ENCODE assay signal across 9 cellular contexts in the genomic region with DNA sequence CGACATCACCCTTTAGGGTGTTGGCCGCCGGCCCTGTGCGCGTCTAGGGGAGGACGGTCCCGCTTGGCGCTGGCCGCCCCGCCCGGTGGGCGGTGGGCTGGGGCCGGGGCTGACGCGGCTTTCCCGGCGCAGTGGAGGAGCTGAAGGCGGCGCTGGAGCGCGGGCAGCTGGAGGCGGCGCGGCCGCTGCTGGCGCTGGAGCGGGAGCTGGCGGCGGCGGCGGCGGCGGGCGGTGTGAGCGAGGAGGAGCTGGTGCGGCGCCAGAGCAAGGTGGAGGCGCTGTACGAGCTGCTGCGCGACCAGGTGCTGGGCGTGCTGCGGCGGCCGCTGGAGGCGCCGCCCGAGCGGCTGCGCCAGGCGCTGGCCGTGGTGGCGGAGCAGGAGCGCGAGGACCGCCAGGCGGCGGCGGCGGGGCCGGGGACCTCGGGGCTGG. TPM values are rescaled to one million over a fixed set of nuclear protein-coding genes. Genes with fewer than 3 reads are reported as not detected.
DNase-seq lines count a peak whose midpoint lies in the region; ATAC-seq and TF ChIP-seq lines count a peak whose summit lies in the region.
"Had no signal": no experiment of that assay in that cellular context is flagged by ENCODE, and none has a peak within 500 bp of the region (broad histone marks: within the 10 kb centered on the region; RNA-seq: fewer than 3 reads in every experiment).

No MANE protein-coding gene starts in this region.

- no peak overlapping the region for H2BK20ac ChIP-seq in IMR-90 (ENCODE audit: low read depth, low read length)

- no peak overlapping the region for H3K4ac ChIP-seq in IMR-90 (ENCODE audit: low read depth, low read length)

- no peak overlapping the region for H3K23ac ChIP-seq in IMR-90 (ENCODE audit: low read depth, low read length)

- intact Hi-C loops in IMR-90 (cut with micrococcal nuclease) = no loop called here
- intact Hi-C loops in left lung (cut with DNase I) = no loop called here

- H3K9ac ChIP-seq in IMR-90 (ENCODE audit: low read depth, low read length) (no peak overlapping the region), stomach smooth muscle (ENCODE audit: low read length in 2 of 2) (peak overlapping the region in 1 of 2 donors; percentile 45)

- no TSS peak for BruUV-seq in IMR-90 (replicated peaks; lab: Mats Ljungman, UMichigan)

- TF ChIP-seq RAD21 in IMR-90 (IDR thresholded peaks at IDR 0.05; ENCODE audit: low read length) = no peak

- peak overlapping the region; percentile 71 for H2AK9ac ChIP-seq in IMR-90 (replicated peaks; ENCODE audit: low read depth, low read length, poor library complexity)

- H3K36me3 ChIP-seq in IMR-90 (ENCODE audit: control insufficient read depth, insufficient read depth, low read length) = no peaks in the 10 kb centered on the region
- peaks cover 0 to 58% of the 10 kb centered on the region in 2 donors for H3K36me3 ChIP-seq in left lung
- no peaks in the 10 kb centered on the region for H3K36me3 ChIP-seq in stomach smooth muscle (ENCODE audit: control insufficient read depth in 2 of 2, insufficient read depth in 2 of 2, low read length in 2 of 2)

- no peak for TF ChIP-seq POLR2A in IMR-90 (IDR thresholded peaks at IDR 0.05; ENCODE audit: low read depth, low read length)

- H3K79me1 ChIP-seq in IMR-90 (ENCODE audit: low read depth in 1 of 2, low read length in 2 of 2) = no peaks in the 10 kb centered on the region; a peak in 1 of 4 replicates

- H3K56ac ChIP-seq in IMR-90 (ENCODE audit: extremely low read depth, insufficient read depth, low read length) = no peak overlapping the region

- CTCF ChIA-PET in IMR-90 (lab: Yijun Ruan, JAX) = interaction anchor here (0.6 kb wide), 1 partner anchor 58 kb away, joined by 3 read pairs; no protein-coding TSS in a partner anchor

- in situ Hi-C loops in IMR-90 (cut with MboI; ENCODE audit: low sequenced_read_pairs) = no loop called here
- in situ Hi-C loops in GM13976 (cut with MboI; ENCODE audit: low sequenced_read_pairs, unreplicated experiment) = no loop called here

- H2BK15ac ChIP-seq in IMR-90 (ENCODE audit: low read depth, low read length) = no peak overlapping the region

- H4K8ac ChIP-seq in IMR-90 (ENCODE audit: low read depth in 2 of 2, low read length in 2 of 2) = no peak overlapping the region

- H4K5ac ChIP-seq in IMR-90 (ENCODE audit: low read depth, low read length) = no peak overlapping the region

- H3K9me3 ChIP-seq in IMR-90 (ENCODE audit: control insufficient read depth, insufficient read depth, low read length) (no peaks in the 10 kb centered on the region), left lung (no peaks in the 10 kb centered on the region), stomach smooth muscle (ENCODE audit: control insufficient read depth in 2 of 2, low read length in 2 of 2) (no peaks in the 10 kb centered on the region)

- dilution Hi-C loops in IMR-90 (cut with HindIII; ENCODE audit: low sequenced_read_pairs, unreplicated experiment) = no loop called here

- H3K27me3 ChIP-seq in IMR-90 (ENCODE audit: control insufficient read depth, insufficient read depth, low read length) = peaks cover 6% of the 10 kb centered on the region; the same call in 1 of the 2 replicates
- peaks cover 0 to 25% of the 10 kb centered on the region in 2 donors for H3K27me3 ChIP-seq in left lung
- peaks cover 27 to 32% of the 10 kb centered on the region in 2 donors for H3K27me3 ChIP-seq in stomach smooth muscle (ENCODE audit: control insufficient read depth in 1 of 2, insufficient read depth in 2 of 2, low read length in 2 of 2)

- POLR2A ChIA-PET in IMR-90 (lab: Charles Lee; ENCODE audit: unreplicated experiment) = no interaction called here

- H4K91ac ChIP-seq in IMR-90 (ENCODE audit: insufficient read depth, low read depth, low read length) = no peak overlapping the region

- H3K14ac ChIP-seq in IMR-90 (replicated peaks; ENCODE audit: low read depth, low read length) = no peak overlapping the region

- H2AFZ ChIP-seq in IMR-90 (replicated peaks; ENCODE audit: low read length, poor library complexity) = peak overlapping the region; percentile 85

- H3K4me1 ChIP-seq in IMR-90 (ENCODE audit: control insufficient read depth, insufficient read depth, low read length) (peaks cover 21% of the 10 kb centered on the region), left lung (peaks cover 21 to 71% of the 10 kb centered on the region in 2 donors), stomach smooth muscle (ENCODE audit: control insufficient read depth, insufficient read depth, low read length) (peaks cover 83% of the 10 kb centered on the region)

- H3K27ac ChIP-seq in IMR-90 (ENCODE audit: insufficient read depth, low read length) (no peak overlapping the region), left lung (no peak overlapping the region), stomach smooth muscle (ENCODE audit: low read length) (no peak overlapping the region)

- H4K20me1 ChIP-seq in IMR-90 (ENCODE audit: insufficient read depth, low read length) = peaks cover 3% of the 10 kb centered on the region; the same call in 1 of the 2 replicates

- H3K4me2 ChIP-seq in IMR-90 (ENCODE audit: low read depth, low read length) = peak overlapping the region; percentile 37; the same call in 1 of the 2 replicates

- no peak overlapping the region for H2AK5ac ChIP-seq in IMR-90 (ENCODE audit: low read depth, low read length)

- ATAC-seq in IMR-90 (ENCODE audit: low read depth) = peak; percentile 38
- peak; percentile 66 for ATAC-seq in left lung
- no peak for ATAC-seq in HG03432 (IDR thresholded peaks at IDR 0.05; ENCODE audit: unreplicated experiment)

- WGBS in IMR-90 (ENCODE audit: extremely low coverage in 2 of 2, insufficient read length in 1 of 2), 2 experiments = 14% methylated on average over 25 of the region's 62 CpGs; no CpG with 5 or more reads in 1 of the 2 experiments

- no peak overlapping the region for H2BK120ac ChIP-seq in IMR-90 (ENCODE audit: low read depth, low read length)

- DNase-seq in IMR-90 = no peak
- peak; percentile 20 for DNase-seq in cerebellum (ENCODE audit: low spot score)
- DNase-seq in left lung = peak in 1 of 2 donors; percentile 89
- DNase-seq in NAMALWA (ENCODE audit: low spot score) = no peak
- no peak for DNase-seq in RKO (ENCODE audit: low spot score)
- DNase-seq in GM13976 (ENCODE audit: low spot score) = no peak
- DNase-seq: activated CD8-positive, alpha-beta memory T cell treated with anti-CD3 and anti-CD28 coated beads, Interleukin-2, amount 50 U/mL, for 4 hours had no signal

- H3K9me1 ChIP-seq in IMR-90 (ENCODE audit: insufficient read depth, low read length) = peaks cover 5% of the 10 kb centered on the region

- no peak overlapping the region for H3K18ac ChIP-seq in IMR-90 (ENCODE audit: low read depth, low read length)

- no peak overlapping the region for H3K4me3 ChIP-seq in IMR-90 (ENCODE audit: insufficient read depth, low read depth, low read length)
- peak overlapping the region in 1 of 2 donors; percentile 85 for H3K4me3 ChIP-seq in left lung
- H3K4me3 ChIP-seq in stomach smooth muscle (ENCODE audit: low read length in 2 of 2) = peak overlapping the region; percentile 46 to 63

- TF ChIP-seq CTCF in IMR-90 (conservative IDR thresholded peaks at IDR 0.05; ENCODE audit: low read depth, low read length) = peak; percentile 33; the same call in 1 of the 2 replicates
- no peak for TF ChIP-seq CTCF in left lung (IDR thresholded peaks at IDR 0.05)
- TF ChIP-seq CTCF in GM13976 (IDR thresholded peaks at IDR 0.05; ENCODE audit: borderline replicate concordance, control extremely low read depth, extremely low read depth, insufficient read depth, missing control alignments) = no peak

- no peak overlapping the region for H2BK5ac ChIP-seq in IMR-90 (ENCODE audit: low read depth, low read length, poor library complexity, severe bottlenecking)

TF ChIP-seq in IMR-90, 13 proteins besides CTCF, POLR2A, EP300 and RAD21 (continues in another document):
- TF ChIP-seq MAZ (IDR thresholded peaks at IDR 0.05; ENCODE audit: borderline replicate concordance, low read depth, low read length) (no peak), MXI1 (IDR thresholded peaks at IDR 0.05; ENCODE audit: borderline replicate concordance, low read depth, low read length) (no peak), FOS (IDR thresholded peaks at IDR 0.05; ENCODE audit: low read depth, low read length) (no peak), CHD1 (IDR thresholded peaks at IDR 0.05; ENCODE audit: low read depth, low read length) (no peak), BHLHE40 (IDR thresholded peaks at IDR 0.05; ENCODE audit: low read depth, low read length) (no peak), MAFK (IDR thresholded peaks at IDR 0.05; ENCODE audit: low read depth, low read length) (no peak), RCOR1 (IDR thresholded peaks at IDR 0.05; ENCODE audit: insufficient replicate concordance, low read length) (no peak), RFX5 (IDR thresholded peaks at IDR 0.05; ENCODE audit: low read depth, low read length) (no peak)
- TF ChIP-seq, protein P1, sequence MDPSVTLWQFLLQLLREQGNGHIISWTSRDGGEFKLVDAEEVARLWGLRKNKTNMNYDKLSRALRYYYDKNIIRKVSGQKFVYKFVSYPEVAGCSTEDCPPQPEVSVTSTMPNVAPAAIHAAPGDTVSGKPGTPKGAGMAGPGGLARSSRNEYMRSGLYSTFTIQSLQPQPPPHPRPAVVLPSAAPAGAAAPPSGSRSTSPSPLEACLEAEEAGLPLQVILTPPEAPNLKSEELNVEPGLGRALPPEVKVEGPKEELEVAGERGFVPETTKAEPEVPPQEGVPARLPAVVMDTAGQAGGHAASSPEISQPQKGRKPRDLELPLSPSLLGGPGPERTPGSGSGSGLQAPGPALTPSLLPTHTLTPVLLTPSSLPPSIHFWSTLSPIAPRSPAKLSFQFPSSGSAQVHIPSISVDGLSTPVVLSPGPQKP (IDR thresholded peaks at IDR 0.05; ENCODE audit: borderline replicate concordance, low read depth, low read length) = no peak

RNA-seq across cellular contexts. Expression of a gene that starts 3.6 kb away (rescaled TPM):
- 5.0 and 6.3 TPM in 2 replicates for total RNA-seq in IMR-90 (2012; rRNA removed)
- polyA plus RNA-seq in IMR-90 (2012; rRNA removed) = 9.6 and 9.9 TPM in 2 replicates
- 10.7 and 12.7 TPM in 2 replicates for polyA plus RNA-seq in IMR-90 (2012; cell fraction: cytosol; rRNA removed)
- polyA plus RNA-seq in IMR-90 (2012; cell fraction: nucleus; rRNA removed; ENCODE audit: low replicate concordance) = 43.9 and 49.0 TPM in 2 replicates
- 8.6 TPM for total RNA-seq in cerebellum
- total RNA-seq in left lung = 100 to 1,000 TPM in 1 of 2 donors, 10 to 100 TPM in 1; 76.5 to 237 TPM

RNA-seq across cellular contexts. Expression of a gene that starts 32.4 kb away (rescaled TPM):
- total RNA-seq in IMR-90 (2012; rRNA removed) = not detected in 2 replicates
- not detected in 2 replicates for polyA plus RNA-seq in IMR-90 (2012; rRNA removed)
- polyA plus RNA-seq in IMR-90 (2012; cell fraction: cytosol; rRNA removed) = 0.14 TPM in 1 of 2 replicates, not detected in the other
- 0.72 and 0.85 TPM in 2 replicates for polyA plus RNA-seq in IMR-90 (2012; cell fraction: nucleus; rRNA removed; ENCODE audit: low replicate concordance)
- 0.36 TPM for total RNA-seq in cerebellum
- total RNA-seq in left lung = 1 to 10 TPM; 3.0 to 4.0 TPM

RNA-seq across cellular contexts. Expression of a gene that starts 42.9 kb away (rescaled TPM):
- total RNA-seq in IMR-90 (2012; rRNA removed) = not detected in 2 replicates
- not detected in 2 replicates for polyA plus RNA-seq in IMR-90 (2012; rRNA removed)
- 0.18 TPM in 1 of 2 replicates, not detected in the other for polyA plus RNA-seq in IMR-90 (2012; cell fraction: cytosol; rRNA removed)
- not detected in 2 replicates for polyA plus RNA-seq in IMR-90 (2012; cell fraction: nucleus; rRNA removed; ENCODE audit: low replicate concordance)
- total RNA-seq in cerebellum = not detected
- not detected for total RNA-seq in left lung
